Comparison of ENCODE assay signal across 1 cellular context in genomic region chr2:157784169-157784822, GRCh38.
TF ChIP-seq lines count a peak whose summit lies in the region.

No MANE protein-coding gene starts in this region.

TF ChIP-seq in K562, 482 proteins besides CTCF, POLR2A, EP300 and RAD21 (continued from another document):
- TF ChIP-seq E4F1 (CRISPR knock-in tag; IDR thresholded peaks at IDR 0.05; ENCODE audit: borderline replicate concordance), result peak; percentile 39; the same call in 1 of the 2 replicates
- TF ChIP-seq ZKSCAN8 (CRISPR knock-in tag; IDR thresholded peaks at IDR 0.05), result no peak; the same call in 1 of the 2 replicates
